Comparison of ENCODE assay signal across 1 cellular context in genomic region chr1:36149973-36150295, GRCh38.
TF ChIP-seq lines count a peak whose summit lies in the region.

No MANE protein-coding gene starts in this region.

TF ChIP-seq in K562, 482 proteins besides CTCF, POLR2A, EP300 and RAD21 (continues in another document):
- 0 out of 2 replicates have a peak, but pooled peaks have one; percentile 13 for TF ChIP-seq DMBX1 (CRISPR knock-in tag; IDR thresholded peaks at IDR 0.05; ENCODE audit: borderline replicate concordance)
- no peak for TF ChIP-seq ESRRB (CRISPR knock-in tag; IDR thresholded peaks at IDR 0.05; ENCODE audit: borderline replicate concordance)
- no peak for TF ChIP-seq SAFB (IDR thresholded peaks at IDR 0.05; ENCODE audit: borderline replicate concordance, low read depth, low read length)
- TF ChIP-seq ZNF695 (CRISPR knock-in tag; IDR thresholded peaks at IDR 0.05), result no peak
- TF ChIP-seq EGR1 (conservative IDR thresholded peaks at IDR 0.05), result no peak
- TF ChIP-seq NR4A1 (CRISPR knock-in tag; IDR thresholded peaks at IDR 0.05), result no peak
- no peak for TF ChIP-seq NR4A1 (tag; IDR thresholded peaks at IDR 0.05)
- no peak for TF ChIP-seq RBM14 (IDR thresholded peaks at IDR 0.05; ENCODE audit: borderline replicate concordance, insufficient read depth, low read depth, low read length)
- TF ChIP-seq SMARCA4 (IDR thresholded peaks at IDR 0.05), result peak; percentile 49; the same call in 1 of the 2 replicates
- TF ChIP-seq POLR3A (IDR thresholded peaks at IDR 0.05; ENCODE audit: borderline replicate concordance, extremely low read depth, insufficient read depth, insufficient read length), result no peak
- TF ChIP-seq MTA2 (IDR thresholded peaks at IDR 0.05; ENCODE audit: low read depth), result no peak
- TF ChIP-seq FUS (optimal IDR thresholded peaks at IDR 0.05; ENCODE audit: low read depth, low read length), result no peak
- 0 out of 2 replicates have a peak, but pooled peaks have one; percentile 13 for TF ChIP-seq NBN (IDR thresholded peaks at IDR 0.05; ENCODE audit: low read depth)
- TF ChIP-seq CREB1 (IDR thresholded peaks at IDR 0.05), result no peak
- TF ChIP-seq CREB1 (CRISPR knock-in tag; IDR thresholded peaks at IDR 0.05), result no peak
- no peak for TF ChIP-seq ZKSCAN3 (CRISPR knock-in tag; IDR thresholded peaks at IDR 0.05)
- TF ChIP-seq ZFP91 (CRISPR knock-in tag; IDR thresholded peaks at IDR 0.05), result no peak
- TF ChIP-seq CHD2 (IDR thresholded peaks at IDR 0.05; ENCODE audit: low read depth, low read length), result no peak
- no peak for TF ChIP-seq FOXM1 (IDR thresholded peaks at IDR 0.05; ENCODE audit: low read depth)
- TF ChIP-seq FOXM1 (CRISPR knock-in tag; IDR thresholded peaks at IDR 0.05; ENCODE audit: low read depth), result no peak
- TF ChIP-seq ATF3 (IDR thresholded peaks at IDR 0.05), result 0 out of 2 replicates have a peak, but pooled peaks have one; percentile 13
- no peak for TF ChIP-seq ATF3 (CRISPR knock-in tag; conservative IDR thresholded peaks at IDR 0.05)
- TF ChIP-seq RBM15 (IDR thresholded peaks at IDR 0.05; ENCODE audit: insufficient read depth, low read length), result no peak
- 0 out of 2 replicates have a peak, but pooled peaks have one; percentile 11 for TF ChIP-seq ZNF354B (CRISPR knock-in tag; IDR thresholded peaks at IDR 0.05)
- no peak for TF ChIP-seq STAT5B (CRISPR knock-in tag; IDR thresholded peaks at IDR 0.05)
- no peak for TF ChIP-seq BRD4 (IDR thresholded peaks at IDR 0.05)
- TF ChIP-seq ZNF707 (CRISPR knock-in tag; conservative IDR thresholded peaks at IDR 0.05), result 0 out of 2 replicates have a peak, but pooled peaks have one; percentile 31
- TF ChIP-seq XRCC5 (IDR thresholded peaks at IDR 0.05; ENCODE audit: low read depth, low read length), result no peak
- TF ChIP-seq KDM1A (IDR thresholded peaks at IDR 0.05), result peak; percentile 42 to 52; a peak in 2 of 4 replicates
- TF ChIP-seq ARID3B (CRISPR knock-in tag; IDR thresholded peaks at IDR 0.05; ENCODE audit: borderline replicate concordance), result 0 out of 2 replicates have a peak, but pooled peaks have one; percentile 5
- peak; percentile 49; the same call in 1 of the 2 replicates for TF ChIP-seq BCOR (IDR thresholded peaks at IDR 0.05)
- 0 out of 4 replicates have a peak, but pooled peaks of 1 of the 2 experiments have one; percentile 6 for TF ChIP-seq MLLT1 (IDR thresholded peaks at IDR 0.05)
- no peak for TF ChIP-seq NCOA2 (IDR thresholded peaks at IDR 0.05; ENCODE audit: partially characterized antibody in 2 of 2)
- TF ChIP-seq MYBL2 (IDR thresholded peaks at IDR 0.05; ENCODE audit: low read depth), result no peak
- TF ChIP-seq MYBL2 (CRISPR knock-in tag; IDR thresholded peaks at IDR 0.05; ENCODE audit: borderline replicate concordance), result no peak
- TF ChIP-seq FOXA3 (CRISPR knock-in tag; conservative IDR thresholded peaks at IDR 0.05 in 1 of 2, IDR thresholded peaks at IDR 0.05 in 1 of 2), result no peak
- TF ChIP-seq ASH1L (IDR thresholded peaks at IDR 0.05; ENCODE audit: borderline replicate concordance, low read depth, partially characterized antibody), result no peak
- no peak for TF ChIP-seq SETDB1 (IDR thresholded peaks at IDR 0.05; ENCODE audit: low read length)
- TF ChIP-seq AFF1 (IDR thresholded peaks at IDR 0.05; ENCODE audit: low read depth in 1 of 2, partially characterized antibody in 2 of 2), result peak in 1 of 2 experiments; percentile 19
- TF ChIP-seq SIN3B (IDR thresholded peaks at IDR 0.05; ENCODE audit: low read depth), result no peak
- no peak for TF ChIP-seq ZNF175 (CRISPR knock-in tag; IDR thresholded peaks at IDR 0.05; ENCODE audit: low read depth)
- TF ChIP-seq MTA1 (IDR thresholded peaks at IDR 0.05; ENCODE audit: borderline replicate concordance), result 0 out of 2 replicates have a peak, but pooled peaks have one; percentile 18
- TF ChIP-seq TARDBP (IDR thresholded peaks at IDR 0.05), result no peak
- TF ChIP-seq SIRT6 (IDR thresholded peaks at IDR 0.05; ENCODE audit: low read depth, low read length), result no peak
- TF ChIP-seq ZEB2 (IDR thresholded peaks at IDR 0.05), result 0 out of 2 replicates have a peak, but pooled peaks have one; percentile 31
- TF ChIP-seq NFRKB (IDR thresholded peaks at IDR 0.05; ENCODE audit: low read depth), result peak; percentile 35; the same call in 1 of the 2 replicates
- TF ChIP-seq HOMEZ (CRISPR knock-in tag; IDR thresholded peaks at IDR 0.05), result no peak
- no peak for TF ChIP-seq ZNF12 (CRISPR knock-in tag; IDR thresholded peaks at IDR 0.05)
- no peak for TF ChIP-seq THRA (IDR thresholded peaks at IDR 0.05)
- no peak for TF ChIP-seq BHLHE40 (IDR thresholded peaks at IDR 0.05; ENCODE audit: low read length)
- TF ChIP-seq RAD51 (IDR thresholded peaks at IDR 0.05; ENCODE audit: borderline replicate concordance, low read depth), result no peak
- TF ChIP-seq RFX5 (IDR thresholded peaks at IDR 0.05; ENCODE audit: low read depth, low read length), result no peak
- TF ChIP-seq TCF3 (CRISPR knock-in tag; IDR thresholded peaks at IDR 0.05), result no peak
- TF ChIP-seq TAF7 (tag; IDR thresholded peaks at IDR 0.05), result peak; percentile 30; the same call in 1 of the 2 replicates
- TF ChIP-seq TFAM (CRISPR knock-in tag; conservative IDR thresholded peaks at IDR 0.05), result no peak
